In genomic region chr18:34729740-34730338, GRCh38 we compare ENCODE assay signal across 1 cellular context.
TF ChIP-seq lines count a peak whose summit lies in the region.

No MANE protein-coding gene starts in this region.

TF ChIP-seq in SK-N-SH, 30 proteins besides CTCF, POLR2A, EP300 and RAD21 (continued from another document):
- TF ChIP-seq USF1 (IDR thresholded peaks at IDR 0.05; ENCODE audit: borderline replicate concordance, low read depth) (no peak), RXRA (IDR thresholded peaks at IDR 0.05; ENCODE audit: borderline replicate concordance, low read depth) (no peak), RFX5 (IDR thresholded peaks at IDR 0.05; ENCODE audit: low read length) (no peak), IRF3 (IDR thresholded peaks at IDR 0.05; ENCODE audit: low read depth, low read length) (no peak), SIN3A (IDR thresholded peaks at IDR 0.05; ENCODE audit: borderline replicate concordance, low read depth, low read length) (no peak), JUND (IDR thresholded peaks at IDR 0.05) (no peak), GABPA (IDR thresholded peaks at IDR 0.05; ENCODE audit: low read depth) (no peak), CHD2 (IDR thresholded peaks at IDR 0.05; ENCODE audit: low read length, partially characterized antibody) (no peak), NFIC (IDR thresholded peaks at IDR 0.05; ENCODE audit: borderline replicate concordance) (no peak), GATA2 (CRISPR knock-in tag; IDR thresholded peaks at IDR 0.05) (no peak), FOSL2 (IDR thresholded peaks at IDR 0.05; ENCODE audit: borderline replicate concordance, low read depth) (no peak), TCF12 (IDR thresholded peaks at IDR 0.05) (no peak)
